In genomic region chr7:45874408-45875131, GRCh38 we compare ENCODE assay signal across 18 cellular contexts. TPM values are rescaled to one million over a fixed set of nuclear protein-coding genes. Genes with fewer than 3 reads are reported as not detected.
DNase-seq lines count a peak whose midpoint lies in the region; ATAC-seq, FAIRE-seq and TF ChIP-seq lines count a peak whose summit lies in the region.
"Had no signal": no experiment of that assay in that cellular context is flagged by ENCODE, and none has a peak within 500 bp of the region (broad histone marks: within the 10 kb centered on the region; RNA-seq: fewer than 3 reads in every experiment).

No MANE protein-coding gene starts in this region.

- DNase-seq in A172 (ENCODE audit: low spot score) (peak; percentile 91), H54 (ENCODE audit: insufficient read length, low spot score) (peak; percentile 79), SW 1271 (lab: John Stamatoyannopoulos, UW) (peak; percentile 81 to 94), fibroblast of pulmonary artery (ENCODE audit: low read depth) (peak; percentile 90), KG1 (lab: John Stamatoyannopoulos, UW) (no peak)
- DNase-seq: activated CD4-positive, alpha-beta T cell treated with anti-CD3 and anti-CD28 coated beads, Interleukin-2, amount 50 U/mL, for 1 hour; caudate nucleus; NCI-H187 treated with DMSO at 0.1 percent for 48 hours; nephron progenitor cell; spleen; T-helper 1 cell; upper lobe of right lung had no signal

- no peak for TF ChIP-seq POLR2A in H54 (IDR thresholded peaks at IDR 0.05; ENCODE audit: low read depth, low read length)

- no peak overlapping the region for H3K4me3 ChIP-seq in fibroblast of pulmonary artery (replicated peaks; ENCODE audit: low read depth, low read length)
- H3K4me3 ChIP-seq: spleen, upper lobe of right lung had no signal

- no peak for TF ChIP-seq CTCF in fibroblast of pulmonary artery (IDR thresholded peaks at IDR 0.05; ENCODE audit: low read length, missing control alignments)

- FAIRE-seq in H54 (lab: Jason Lieb, UNC), result peak; percentile 84
- FAIRE-seq: frontal cortex had no signal

- no peak for ATAC-seq in GM19328 (IDR thresholded peaks at IDR 0.05; ENCODE audit: unreplicated experiment)
- no peak for ATAC-seq in GM21619 (IDR thresholded peaks at IDR 0.05; ENCODE audit: unreplicated experiment)
- ATAC-seq in HG03460 (IDR thresholded peaks at IDR 0.05; ENCODE audit: unreplicated experiment), result no peak
- ATAC-seq: upper lobe of right lung had no signal

RNA-seq across cellular contexts. Expression of gene CCDC201, which starts 1.7 kb away (rescaled TPM):
- not detected in 2 replicates for total RNA-seq in A172 (2014; rRNA removed; shearing (Covaris generic))
- total RNA-seq: B cell, frontal cortex, G401, spleen, upper lobe of right lung had no signal

RNA-seq across cellular contexts. Expression of gene IGFBP1, which starts 13.7 kb away (rescaled TPM):
- total RNA-seq in A172 (2014; rRNA removed; shearing (Covaris generic)), result 0.12 and 0.22 TPM in 2 replicates
- total RNA-seq: B cell, frontal cortex, G401, upper lobe of right lung had no signal

RNA-seq across cellular contexts. Expression of gene IGFBP3, which starts 46.5 kb away (rescaled TPM):
- total RNA-seq in A172 (2014; rRNA removed; shearing (Covaris generic)), result 62.0 and 81.7 TPM in 2 replicates
- total RNA-seq: B cell had no signal
